In genomic region chr2:7707723-7708122, GRCh38 we compare ENCODE assay signal across 18 cellular contexts.
DNase-seq lines count a peak whose midpoint lies in the region; ATAC-seq and TF ChIP-seq lines count a peak whose summit lies in the region.
"Had no signal": no experiment of that assay in that cellular context is flagged by ENCODE, and none has a peak within 500 bp of the region (broad histone marks: within the 10 kb centered on the region; RNA-seq: fewer than 3 reads in every experiment).

No MANE protein-coding gene starts in this region.

- H3K27me3 Mint-ChIP-seq in natural killer cell treated with Interleukin-12 subunit alpha and Interleukin-12 subunit beta and Interleukin-15 and Interleukin-18, amount 100 ng/mL, for 72 hours, result no peaks in the 10 kb centered on the region

- no peaks in the 10 kb centered on the region for H3K9me3 Mint-ChIP-seq in natural killer cell treated with Interleukin-12 subunit alpha and Interleukin-12 subunit beta and Interleukin-15 and Interleukin-18, amount 100 ng/mL, for 72 hours
- H3K9me3 Mint-ChIP-seq: brain had no signal

- DNase-seq in ACHN (peak; percentile 32), LHCN-M2 (ENCODE audit: low read depth) (peak; percentile 30), astrocyte of the hippocampus (ENCODE audit: low read depth, low spot score) (peak; percentile 59), kidney glomerular epithelial cell (lab: John Stamatoyannopoulos, UW) (peak; percentile 86), H7 (no peak), coronary artery (ENCODE audit: low spot score) (no peak)
- no peak for DNase-seq in natural killer cell treated with Interleukin-12 subunit alpha and Interleukin-12 subunit beta and Interleukin-15 and Interleukin-18, amount 100 ng/mL, for 72 hours (ENCODE audit: low spot score)
- DNase-seq: activated CD4-positive, alpha-beta T cell treated with anti-CD3 and anti-CD28 coated beads for 1 hour; activated naive CD4-positive, alpha-beta T cell treated with Interleukin-2 at 50 U/mL for 16 hours; foreskin melanocyte; KBM-7; NCI-H1417; SHP77; sigmoid colon; T-helper 2 cell; tibial artery had no signal

- H3K27me3 ChIP-seq in H7 (ENCODE audit: control insufficient read depth, insufficient read depth, low read length), result no peaks in the 10 kb centered on the region
- H3K27me3 ChIP-seq: sigmoid colon, tibial artery had no signal

- no peak overlapping the region for H3K4me3 Mint-ChIP-seq in natural killer cell treated with Interleukin-12 subunit alpha and Interleukin-12 subunit beta and Interleukin-15 and Interleukin-18, amount 100 ng/mL, for 72 hours
- H3K4me3 Mint-ChIP-seq: brain had no signal

- H3K27ac Mint-ChIP-seq in natural killer cell treated with Interleukin-12 subunit alpha and Interleukin-12 subunit beta and Interleukin-15 and Interleukin-18, amount 100 ng/mL, for 72 hours, result peak overlapping the region in 1 of 2 donors; percentile 24
- H3K27ac Mint-ChIP-seq: brain had no signal

- H3K4me3 ChIP-seq in H7 (ENCODE audit: insufficient read depth, low read depth, low read length) (no peak overlapping the region), coronary artery (no peak overlapping the region)
- H3K4me3 ChIP-seq: sigmoid colon, tibial artery had no signal

- H3K36me3 ChIP-seq in H7 (replicated peaks; ENCODE audit: control insufficient read depth, insufficient read depth, low read length), result no peaks in the 10 kb centered on the region
- H3K36me3 ChIP-seq: sigmoid colon, tibial artery had no signal

- no peaks in the 10 kb centered on the region for H3K36me3 Mint-ChIP-seq in natural killer cell treated with Interleukin-12 subunit alpha and Interleukin-12 subunit beta and Interleukin-15 and Interleukin-18, amount 100 ng/mL, for 72 hours
- H3K36me3 Mint-ChIP-seq: brain had no signal

- TF ChIP-seq CTCF in coronary artery (IDR thresholded peaks at IDR 0.05), result no peak

- H3K27ac ChIP-seq in coronary artery, result no peak overlapping the region
- H3K27ac ChIP-seq: sigmoid colon, tibial artery had no signal

- in situ Hi-C loops in ACHN (cut with HindIII; ENCODE audit: low pct_ligation_motif_present, low pct_unique_long_range_greater_than_20kb, low sequenced_read_pairs), result no loop called here

- ATAC-seq in GM18502 (IDR thresholded peaks at IDR 0.05; ENCODE audit: poor library complexity, unreplicated experiment), result no peak
- ATAC-seq in natural killer cell treated with Interleukin-12 subunit alpha and Interleukin-12 subunit beta and Interleukin-15 and Interleukin-18, amount 100 ng/mL, for 72 hours, result no peak

- H3K4me1 Mint-ChIP-seq in natural killer cell treated with Interleukin-12 subunit alpha and Interleukin-12 subunit beta and Interleukin-15 and Interleukin-18, amount 100 ng/mL, for 72 hours (ENCODE audit: low read depth in 2 of 2), result peaks cover 4 to 16% of the 10 kb centered on the region in 2 donors

Comparison
In these comparisons a context has a peak if more than half of its experiments do, and no peak if none do; other contexts are left out.
1. DNase-seq: peak in ACHN (single experiment), LHCN-M2 (single experiment), astrocyte of the hippocampus (single experiment) and kidney glomerular epithelial cell (single experiment); none in natural killer cell treated with Interleukin-12 subunit alpha and Interleukin-12 subunit beta and Interleukin-15 and Interleukin-18, amount 100 ng/mL, for 72 hours (single experiment), H7 (single experiment) and coronary artery (single experiment).